In the genomic region with DNA sequence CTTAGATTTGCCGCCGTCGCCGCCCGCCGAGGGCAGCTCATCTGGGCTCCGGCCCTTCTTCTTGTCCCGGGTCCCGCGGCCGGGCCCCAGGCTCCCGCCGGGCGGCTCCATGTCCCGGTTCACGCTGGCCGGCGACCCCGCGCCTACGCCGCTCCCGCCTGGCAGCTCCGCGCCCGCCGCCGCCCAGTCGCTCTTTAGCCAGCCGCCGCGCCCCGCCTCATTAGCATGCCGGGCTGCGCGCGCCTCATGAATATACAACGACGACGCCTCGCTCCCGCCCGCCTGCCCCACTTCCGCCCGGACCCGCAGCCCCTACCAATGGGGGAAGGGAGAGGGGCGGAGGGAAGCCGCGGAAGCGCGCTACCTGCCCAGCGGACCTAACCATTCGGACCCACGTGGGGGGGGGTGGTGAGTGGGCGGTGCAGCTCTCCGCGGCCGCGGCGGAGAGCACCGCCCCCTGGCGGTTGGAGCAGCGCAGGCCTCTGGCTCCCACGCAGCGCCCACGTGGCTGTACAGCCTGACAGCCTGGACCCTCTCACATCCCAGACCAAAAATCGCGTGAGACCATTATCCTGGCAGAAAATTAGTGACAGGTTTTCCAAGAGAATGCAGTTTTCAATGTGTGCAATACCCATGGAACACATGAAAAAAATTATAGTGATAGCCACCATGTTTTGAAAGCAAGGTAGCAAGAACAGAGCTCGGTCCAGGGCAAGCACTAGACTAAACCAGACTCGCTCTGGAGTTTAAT, we compare ENCODE assay signal across 8 cellular contexts. TPM values are rescaled to one million over a fixed set of nuclear protein-coding genes. Genes with fewer than 3 reads are reported as not detected.
DNase-seq lines count a peak whose midpoint lies in the region; ATAC-seq and TF ChIP-seq lines count a peak whose summit lies in the region.

A gene (minus strand): TSS at position 197 of the 751 bp plus-strand sequence. CDS start 86 bp downstream, at position 111.

- H3K9ac ChIP-seq in SU-DHL-6 (ENCODE audit: low read length) (peak within 1 kb of the TSS; percentile 96), trophoblast cell (ENCODE audit: low read length) (peak within 1 kb of the TSS; percentile 96)

- TF ChIP-seq POLR2A in transverse colon (IDR thresholded peaks at IDR 0.05), result peak; percentile 78

- H2AFZ ChIP-seq in SU-DHL-6 (ENCODE audit: low read depth, low read length, severe bottlenecking) (peak within 1 kb of the TSS; percentile 71), trophoblast cell (ENCODE audit: insufficient read depth, low read length, poor library complexity) (peak within 1 kb of the TSS; percentile 12)

- WGBS in trophoblast cell (ENCODE audit: extremely low coverage, insufficient coverage, insufficient read length), result no CpG with 5 or more reads among the region's 70 CpGs
- 3 to 24% methylated on average over 2 to 30 of the region's 70 CpGs for WGBS in transverse colon (ENCODE audit: low coverage in 1 of 2), 2 donors

- peak within 1 kb of the TSS; percentile 85 for H3K27ac Mint-ChIP-seq in activated naive CD8-positive, alpha-beta T cell treated with anti-CD3 and anti-CD28 coated beads, Interleukin-2, amount 10 ng/mL, durations not matched to agents 7 days and 5 days

- H3K4me1 Mint-ChIP-seq in activated naive CD8-positive, alpha-beta T cell treated with anti-CD3 and anti-CD28 coated beads, Interleukin-2, amount 10 ng/mL, durations not matched to agents 7 days and 5 days, result peaks cover 44% of the 10 kb centered on the region

- no peak for TF ChIP-seq EP300 in transverse colon (IDR thresholded peaks at IDR 0.05; ENCODE audit: low read depth)

- H3K9me3 Mint-ChIP-seq in activated naive CD8-positive, alpha-beta T cell treated with anti-CD3 and anti-CD28 coated beads, Interleukin-2, amount 10 ng/mL, durations not matched to agents 7 days and 5 days, result no peaks in the 10 kb centered on the region

- DNase-seq in NCI-H128 (lab: John Stamatoyannopoulos, UW; ENCODE audit: unreplicated experiment) (peak; percentile 82), Right ventricle myocardium superior (peak; percentile 99), trophoblast cell (peak; percentile 97), transverse colon (peak; percentile 99)
- peak; percentile 97 for DNase-seq in activated naive CD8-positive, alpha-beta T cell treated with anti-CD3 and anti-CD28 coated beads, Interleukin-2, amount 10 ng/mL, durations not matched to agents 7 days and 5 days

- no peak within 1 kb of the TSS for H3K23ac ChIP-seq in trophoblast cell (ENCODE audit: low read length)

- H3K4me3 Mint-ChIP-seq in activated naive CD8-positive, alpha-beta T cell treated with anti-CD3 and anti-CD28 coated beads, Interleukin-2, amount 10 ng/mL, durations not matched to agents 7 days and 5 days, result peak within 1 kb of the TSS; percentile 88

- H3K36me3 Mint-ChIP-seq in activated naive CD8-positive, alpha-beta T cell treated with anti-CD3 and anti-CD28 coated beads, Interleukin-2, amount 10 ng/mL, durations not matched to agents 7 days and 5 days, result peaks cover 27% of the 10 kb centered on the region

- H3K79me1 ChIP-seq in trophoblast cell (ENCODE audit: low read length), result peaks cover 5% of the 10 kb centered on the region

- no peaks in the 10 kb centered on the region for H3K9me2 ChIP-seq in SU-DHL-6 (replicated peaks; ENCODE audit: insufficient read depth, low read length)

- POLR2A ChIA-PET in activated naive CD8-positive, alpha-beta T cell treated with anti-CD3 and anti-CD28 coated beads, Interleukin-2, amount 10 ng/mL, durations not matched to agents 7 days and 5 days (lab: Charles Lee), result interaction anchor here (0.8 to 5.5 kb wide), 9 partner anchors 13 to 351 kb away, joined by 3 to 87 read pairs (median 14); a partner anchor contains a TSS

- peak within 1 kb of the TSS; percentile 78 for H2BK5ac ChIP-seq in trophoblast cell (ENCODE audit: low read depth, low read length, poor library complexity)

- H3K4me2 ChIP-seq in SU-DHL-6 (ENCODE audit: low read depth, low read length, poor library complexity, severe bottlenecking) (peak within 1 kb of the TSS; percentile 81), trophoblast cell (ENCODE audit: low read length) (peak within 1 kb of the TSS; percentile 72)

- H4K20me1 ChIP-seq in SU-DHL-6 (ENCODE audit: low read depth, low read length), result peaks cover 15% of the 10 kb centered on the region

- H2BK120ac ChIP-seq in trophoblast cell (ENCODE audit: insufficient read depth, low read length, poor library complexity), result peak within 1 kb of the TSS; percentile 45

- H4K12ac ChIP-seq in trophoblast cell (ENCODE audit: low read depth, low read length), result peak within 1 kb of the TSS; percentile 43

- TF ChIP-seq CTCF in GM12873 (IDR thresholded peaks at IDR 0.05; ENCODE audit: insufficient read depth, low read depth, low read length, missing control alignments) (peak; percentile 97), SU-DHL-6 (IDR thresholded peaks at IDR 0.05; ENCODE audit: insufficient read depth, low read length, poor library complexity, severe bottlenecking) (peak; percentile 78), transverse colon (IDR thresholded peaks at IDR 0.05) (peak; percentile 97 to 99 (median 98))

- peak within 1 kb of the TSS; percentile 53 for H3K4ac ChIP-seq in trophoblast cell (ENCODE audit: low read depth, low read length)

- no peak within 1 kb of the TSS for H2BK12ac ChIP-seq in trophoblast cell (ENCODE audit: low read length)

- H3K36me3 ChIP-seq in SU-DHL-6 (ENCODE audit: low read length) (peaks cover 9% of the 10 kb centered on the region; the same call in 1 of the 2 replicates), trophoblast cell (ENCODE audit: control insufficient read depth in 1 of 2, insufficient read depth in 2 of 2, low read length in 2 of 2) (peaks cover 11 to 20% of the 10 kb centered on the region in 2 experiments), transverse colon (peaks cover 0 to 27% (median 10%) of the 10 kb centered on the region in 4 donors)

- intact Hi-C loops in Right ventricle myocardium superior (cut with DNase I) (loop anchor here (1.0 kb wide), 1 partner anchor 27 kb away; no protein-coding TSS in a partner anchor), transverse colon (cut with DNase I; ENCODE audit: low total_unique reads) (no loop called here)

- H3K4me1 ChIP-seq in trophoblast cell (ENCODE audit: control insufficient read depth in 1 of 2, insufficient read depth in 2 of 2, low read length in 2 of 2), result no peaks in the 10 kb centered on the region
- H3K4me1 ChIP-seq in transverse colon, result peaks cover 9 to 35% (median 23%) of the 10 kb centered on the region in 4 donors

- peak within 1 kb of the TSS; percentile 13 for H4K8ac ChIP-seq in trophoblast cell (ENCODE audit: low read depth, low read length)

- H3K27ac ChIP-seq in SU-DHL-6 (ENCODE audit: low read depth, low read length) (peak within 1 kb of the TSS; percentile 48), trophoblast cell (ENCODE audit: low read depth, low read length) (peak within 1 kb of the TSS; percentile 87), transverse colon (peak within 1 kb of the TSS; percentile 94 to 99 (median 96))

- H2AK5ac ChIP-seq in trophoblast cell (ENCODE audit: low read length), result no peak within 1 kb of the TSS

- peak within 1 kb of the TSS; percentile 28 for H4K91ac ChIP-seq in trophoblast cell (ENCODE audit: low read depth, low read length)

- H3K79me2 ChIP-seq in SU-DHL-6 (ENCODE audit: insufficient read depth, low read length) (peaks cover 40% of the 10 kb centered on the region), trophoblast cell (ENCODE audit: control insufficient read depth, insufficient read depth, low read length, poor library complexity) (peaks cover 13% of the 10 kb centered on the region)

- H3K27me3 ChIP-seq in SU-DHL-6 (ENCODE audit: low read length) (no peaks in the 10 kb centered on the region), trophoblast cell (ENCODE audit: insufficient read depth, low read length) (no peaks in the 10 kb centered on the region), transverse colon (no peaks in the 10 kb centered on the region)

- in situ Hi-C loops in transverse colon (cut with MboI; ENCODE audit: low pct_ligation_motif_present in 1 of 4, low pct_unique_long_range_greater_than_20kb in 1 of 4, low sequenced_read_pairs in 3 of 4), result no loop called here

- H3K14ac ChIP-seq in trophoblast cell (ENCODE audit: low read length), result peak within 1 kb of the TSS; percentile 38

- H3F3A ChIP-seq in SU-DHL-6 (ENCODE audit: insufficient read depth), result peaks cover 26% of the 10 kb centered on the region

- H3K9me3 ChIP-seq in SU-DHL-6 (ENCODE audit: insufficient read depth, low read length), result no peaks in the 10 kb centered on the region
- no peaks in the 10 kb centered on the region for H3K9me3 ChIP-seq in trophoblast cell (ENCODE audit: insufficient read depth, low read depth, low read length)
- no peaks in the 10 kb centered on the region for H3K9me3 ChIP-seq in transverse colon

- H3K18ac ChIP-seq in trophoblast cell (ENCODE audit: low read length), result peak within 1 kb of the TSS; percentile 54

- no peaks in the 10 kb centered on the region for H3K27me3 Mint-ChIP-seq in activated naive CD8-positive, alpha-beta T cell treated with anti-CD3 and anti-CD28 coated beads, Interleukin-2, amount 10 ng/mL, durations not matched to agents 7 days and 5 days

- ATAC-seq in HG02759 (IDR thresholded peaks at IDR 0.05; ENCODE audit: unreplicated experiment), result peak; percentile 86
- peak; percentile 82 for ATAC-seq in activated naive CD8-positive, alpha-beta T cell treated with anti-CD3 and anti-CD28 coated beads, Interleukin-2, amount 10 ng/mL, durations not matched to agents 7 days and 5 days (ENCODE audit: low read depth)
- peak; percentile 96 for ATAC-seq in Right ventricle myocardium superior (ENCODE audit: poor library complexity)

- H3K4me3 ChIP-seq in SU-DHL-6 (ENCODE audit: insufficient read depth, low read length, poor library complexity, severe bottlenecking) (peak within 1 kb of the TSS; percentile 97), trophoblast cell (ENCODE audit: low read depth, low read length) (peak within 1 kb of the TSS; percentile 87), transverse colon (peak within 1 kb of the TSS; percentile 84 to 100 (median 92))

RNA-seq across cellular contexts. Expression of the gene that starts here (rescaled TPM):
- 100 to 1,000 TPM; 244 to 256 TPM for total RNA-seq in activated naive CD8-positive, alpha-beta T cell treated with anti-CD3 and anti-CD28 coated beads, Interleukin-2, amount 10 ng/mL, durations not matched to agents 7 days and 5 days
- total RNA-seq in Right ventricle myocardium superior (32.0 TPM), transverse colon (100 to 1,000 TPM in 1 of 4 donors, 10 to 100 TPM in 3; 55.4 to 150 (median 91.4) TPM)
- 94.3 and 97.6 TPM in 2 replicates for polyA plus RNA-seq in trophoblast cell (2013)

Comparison
In these comparisons a context has a peak if more than half of its experiments do, and no peak if none do; other contexts are left out.
1. Peak in every context shown above with its lines: DNase-seq, ATAC-seq, H3K4me3 ChIP-seq and H3K27ac ChIP-seq.